1 cellular context compared by ENCODE assay signal in the genomic region with DNA sequence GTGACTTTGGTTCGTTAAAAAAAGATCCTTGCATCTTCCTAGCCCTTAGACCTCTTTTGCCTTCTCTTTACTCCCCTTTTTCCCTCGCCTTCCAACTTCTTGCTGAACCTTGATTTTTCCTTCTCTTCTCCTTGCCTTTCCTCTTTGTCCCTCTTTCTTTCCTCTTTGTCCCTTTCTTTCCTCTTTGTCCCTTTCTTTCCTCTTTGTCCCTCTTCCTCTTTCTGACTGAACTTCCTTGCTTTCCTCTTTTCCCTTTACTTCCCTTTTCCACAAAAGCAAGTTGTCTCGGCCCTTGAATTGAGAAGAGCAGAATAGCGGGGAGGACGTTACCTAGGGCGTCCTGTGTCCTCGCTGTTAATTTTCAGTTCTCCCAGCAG.
A peak's percentile ranks its signal among the peaks of the same experiment; 100 is the strongest.
TF ChIP-seq lines count a peak whose summit lies in the region.

No MANE protein-coding gene starts in this region.

TF ChIP-seq in HEK293, 187 proteins besides CTCF, POLR2A, EP300 and RAD21 (continued from another document):
- TF ChIP-seq, protein P1, sequence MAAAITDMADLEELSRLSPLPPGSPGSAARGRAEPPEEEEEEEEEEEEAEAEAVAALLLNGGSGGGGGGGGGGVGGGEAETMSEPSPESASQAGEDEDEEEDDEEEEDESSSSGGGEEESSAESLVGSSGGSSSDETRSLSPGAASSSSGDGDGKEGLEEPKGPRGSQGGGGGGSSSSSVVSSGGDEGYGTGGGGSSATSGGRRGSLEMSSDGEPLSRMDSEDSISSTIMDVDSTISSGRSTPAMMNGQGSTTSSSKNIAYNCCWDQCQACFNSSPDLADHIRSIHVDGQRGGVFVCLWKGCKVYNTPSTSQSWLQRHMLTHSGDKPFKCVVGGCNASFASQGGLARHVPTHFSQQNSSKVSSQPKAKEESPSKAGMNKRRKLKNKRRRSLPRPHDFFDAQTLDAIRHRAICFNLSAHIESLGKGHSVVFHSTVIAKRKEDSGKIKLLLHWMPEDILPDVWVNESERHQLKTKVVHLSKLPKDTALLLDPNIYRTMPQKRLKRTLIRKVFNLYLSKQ (tag by site-specific recombination; IDR thresholded peaks at IDR 0.05; ENCODE audit: borderline replicate concordance): no peak
- TF ChIP-seq, protein P2, sequence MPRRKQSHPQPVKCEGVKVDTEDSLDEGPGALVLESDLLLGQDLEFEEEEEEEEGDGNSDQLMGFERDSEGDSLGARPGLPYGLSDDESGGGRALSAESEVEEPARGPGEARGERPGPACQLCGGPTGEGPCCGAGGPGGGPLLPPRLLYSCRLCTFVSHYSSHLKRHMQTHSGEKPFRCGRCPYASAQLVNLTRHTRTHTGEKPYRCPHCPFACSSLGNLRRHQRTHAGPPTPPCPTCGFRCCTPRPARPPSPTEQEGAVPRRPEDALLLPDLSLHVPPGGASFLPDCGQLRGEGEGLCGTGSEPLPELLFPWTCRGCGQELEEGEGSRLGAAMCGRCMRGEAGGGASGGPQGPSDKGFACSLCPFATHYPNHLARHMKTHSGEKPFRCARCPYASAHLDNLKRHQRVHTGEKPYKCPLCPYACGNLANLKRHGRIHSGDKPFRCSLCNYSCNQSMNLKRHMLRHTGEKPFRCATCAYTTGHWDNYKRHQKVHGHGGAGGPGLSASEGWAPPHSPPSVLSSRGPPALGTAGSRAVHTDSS (tag by site-specific recombination; IDR thresholded peaks at IDR 0.05): no peak
- TF ChIP-seq ZNF629 (tag by site-specific recombination; IDR thresholded peaks at IDR 0.05) (no peak), ZNF146 (tag by site-specific recombination; IDR thresholded peaks at IDR 0.05) (no peak), REPIN1 (tag by site-specific recombination; IDR thresholded peaks at IDR 0.05; ENCODE audit: low read depth) (0 out of 2 replicates have a peak, but pooled peaks have one; percentile 62), ZNF529 (tag by site-specific recombination; IDR thresholded peaks at IDR 0.05; ENCODE audit: insufficient replicate concordance) (no peak), ZNF121 (tag by site-specific recombination; IDR thresholded peaks at IDR 0.05) (no peak), ZNF366 (tag by site-specific recombination; conservative IDR thresholded peaks at IDR 0.05) (peak; percentile 97), ZNF248 (tag by site-specific recombination; IDR thresholded peaks at IDR 0.05) (no peak), ZNF19 (tag by site-specific recombination; IDR thresholded peaks at IDR 0.05; ENCODE audit: low read depth) (no peak), ZNF211 (tag by site-specific recombination; IDR thresholded peaks at IDR 0.05; ENCODE audit: low read depth) (no peak), KLF8 (tag by site-specific recombination; IDR thresholded peaks at IDR 0.05) (no peak), ZNF610 (tag by site-specific recombination; IDR thresholded peaks at IDR 0.05; ENCODE audit: borderline replicate concordance) (no peak), HOXD13 (CRISPR knock-in tag; IDR thresholded peaks at IDR 0.05; ENCODE audit: borderline replicate concordance) (no peak), BCL11A (tag by site-specific recombination; IDR thresholded peaks at IDR 0.05; ENCODE audit: low read depth) (no peak), TRIM28 (IDR thresholded peaks at IDR 0.05; ENCODE audit: borderline replicate concordance, low read length) (no peak), ZNF514 (tag by site-specific recombination; IDR thresholded peaks at IDR 0.05) (no peak), ZNF571 (tag by site-specific recombination; IDR thresholded peaks at IDR 0.05) (no peak), RBAK (tag by site-specific recombination; IDR thresholded peaks at IDR 0.05) (no peak; the same call in 1 of the 2 replicates), ZNF677 (tag by site-specific recombination; IDR thresholded peaks at IDR 0.05) (no peak), ZNF174 (tag by site-specific recombination; IDR thresholded peaks at IDR 0.05) (no peak), ZNF707 (tag by site-specific recombination; IDR thresholded peaks at IDR 0.05) (no peak), ZNF184 (tag by site-specific recombination; IDR thresholded peaks at IDR 0.05) (no peak), SETDB1 (IDR thresholded peaks at IDR 0.05; ENCODE audit: insufficient read length, low read length) (no peak), ZNF560 (tag by site-specific recombination; IDR thresholded peaks at IDR 0.05; ENCODE audit: borderline replicate concordance) (no peak), ZNF843 (tag by site-specific recombination; IDR thresholded peaks at IDR 0.05) (no peak), ZBTB21 (tag by site-specific recombination; IDR thresholded peaks at IDR 0.05) (no peak), YY2 (tag by site-specific recombination; IDR thresholded peaks at IDR 0.05) (no peak), ZFP3 (tag by site-specific recombination; IDR thresholded peaks at IDR 0.05; ENCODE audit: low read depth) (no peak), ZNF654 (tag by site-specific recombination; IDR thresholded peaks at IDR 0.05; ENCODE audit: low read depth) (no peak), ZBTB8A (tag by site-specific recombination; IDR thresholded peaks at IDR 0.05) (peak; percentile 19; the same call in 1 of the 2 replicates), KLF9 (tag by site-specific recombination; IDR thresholded peaks at IDR 0.05; ENCODE audit: low read depth) (no peak), ZNF48 (tag by site-specific recombination; IDR thresholded peaks at IDR 0.05) (no peak), ZNF658 (tag by site-specific recombination; IDR thresholded peaks at IDR 0.05) (no peak), ZNF354C (tag by site-specific recombination; IDR thresholded peaks at IDR 0.05; ENCODE audit: borderline replicate concordance, low read depth) (no peak), ZNF114 (tag by site-specific recombination; IDR thresholded peaks at IDR 0.05) (no peak)
- TF ChIP-seq, protein P3, sequence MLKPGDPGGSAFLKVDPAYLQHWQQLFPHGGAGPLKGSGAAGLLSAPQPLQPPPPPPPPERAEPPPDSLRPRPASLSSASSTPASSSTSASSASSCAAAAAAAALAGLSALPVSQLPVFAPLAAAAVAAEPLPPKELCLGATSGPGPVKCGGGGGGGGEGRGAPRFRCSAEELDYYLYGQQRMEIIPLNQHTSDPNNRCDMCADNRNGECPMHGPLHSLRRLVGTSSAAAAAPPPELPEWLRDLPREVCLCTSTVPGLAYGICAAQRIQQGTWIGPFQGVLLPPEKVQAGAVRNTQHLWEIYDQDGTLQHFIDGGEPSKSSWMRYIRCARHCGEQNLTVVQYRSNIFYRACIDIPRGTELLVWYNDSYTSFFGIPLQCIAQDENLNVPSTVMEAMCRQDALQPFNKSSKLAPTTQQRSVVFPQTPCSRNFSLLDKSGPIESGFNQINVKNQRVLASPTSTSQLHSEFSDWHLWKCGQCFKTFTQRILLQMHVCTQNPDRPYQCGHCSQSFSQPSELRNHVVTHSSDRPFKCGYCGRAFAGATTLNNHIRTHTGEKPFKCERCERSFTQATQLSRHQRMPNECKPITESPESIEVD (tag by site-specific recombination; IDR thresholded peaks at IDR 0.05): no peak
- TF ChIP-seq, protein P4, sequence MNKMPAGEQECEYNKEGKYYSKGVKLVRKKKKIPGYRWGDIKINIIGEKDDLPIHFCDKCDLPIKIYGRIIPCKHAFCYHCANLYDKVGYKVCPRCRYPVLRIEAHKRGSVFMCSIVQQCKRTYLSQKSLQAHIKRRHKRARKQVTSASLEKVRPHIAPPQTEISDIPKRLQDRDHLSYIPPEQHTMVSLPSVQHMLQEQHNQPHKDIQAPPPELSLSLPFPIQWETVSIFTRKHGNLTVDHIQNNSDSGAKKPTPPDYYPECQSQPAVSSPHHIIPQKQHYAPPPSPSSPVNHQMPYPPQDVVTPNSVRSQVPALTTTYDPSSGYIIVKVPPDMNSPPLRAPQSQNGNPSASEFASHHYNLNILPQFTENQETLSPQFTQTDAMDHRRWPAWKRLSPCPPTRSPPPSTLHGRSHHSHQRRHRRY (tag by site-specific recombination; IDR thresholded peaks at IDR 0.05): no peak
- TF ChIP-seq, protein P5, sequence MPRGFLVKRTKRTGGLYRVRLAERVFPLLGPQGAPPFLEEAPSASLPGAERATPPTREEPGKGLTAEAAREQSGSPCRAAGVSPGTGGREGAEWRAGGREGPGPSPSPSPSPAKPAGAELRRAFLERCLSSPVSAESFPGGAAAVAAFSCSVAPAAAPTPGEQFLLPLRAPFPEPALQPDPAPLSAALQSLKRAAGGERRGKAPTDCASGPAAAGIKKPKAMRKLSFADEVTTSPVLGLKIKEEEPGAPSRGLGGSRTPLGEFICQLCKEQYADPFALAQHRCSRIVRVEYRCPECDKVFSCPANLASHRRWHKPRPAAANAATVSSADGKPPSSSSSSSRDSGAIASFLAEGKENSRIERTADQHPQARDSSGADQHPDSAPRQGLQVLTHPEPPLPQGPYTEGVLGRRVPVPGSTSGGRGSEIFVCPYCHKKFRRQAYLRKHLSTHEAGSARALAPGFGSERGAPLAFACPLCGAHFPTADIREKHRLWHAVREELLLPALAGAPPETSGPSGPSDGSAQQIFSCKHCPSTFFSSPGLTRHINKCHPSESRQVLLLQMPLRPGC (tag by site-specific recombination; IDR thresholded peaks at IDR 0.05): no peak
- TF ChIP-seq, protein P6, sequence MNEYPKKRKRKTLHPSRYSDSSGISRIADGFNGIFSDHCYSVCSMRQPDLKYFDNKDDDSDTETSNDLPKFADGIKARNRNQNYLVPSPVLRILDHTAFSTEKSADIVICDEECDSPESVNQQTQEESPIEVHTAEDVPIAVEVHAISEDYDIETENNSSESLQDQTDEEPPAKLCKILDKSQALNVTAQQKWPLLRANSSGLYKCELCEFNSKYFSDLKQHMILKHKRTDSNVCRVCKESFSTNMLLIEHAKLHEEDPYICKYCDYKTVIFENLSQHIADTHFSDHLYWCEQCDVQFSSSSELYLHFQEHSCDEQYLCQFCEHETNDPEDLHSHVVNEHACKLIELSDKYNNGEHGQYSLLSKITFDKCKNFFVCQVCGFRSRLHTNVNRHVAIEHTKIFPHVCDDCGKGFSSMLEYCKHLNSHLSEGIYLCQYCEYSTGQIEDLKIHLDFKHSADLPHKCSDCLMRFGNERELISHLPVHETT (tag by site-specific recombination; IDR thresholded peaks at IDR 0.05): 0 out of 2 replicates have a peak, but pooled peaks have one; percentile 32
- TF ChIP-seq, protein P7, sequence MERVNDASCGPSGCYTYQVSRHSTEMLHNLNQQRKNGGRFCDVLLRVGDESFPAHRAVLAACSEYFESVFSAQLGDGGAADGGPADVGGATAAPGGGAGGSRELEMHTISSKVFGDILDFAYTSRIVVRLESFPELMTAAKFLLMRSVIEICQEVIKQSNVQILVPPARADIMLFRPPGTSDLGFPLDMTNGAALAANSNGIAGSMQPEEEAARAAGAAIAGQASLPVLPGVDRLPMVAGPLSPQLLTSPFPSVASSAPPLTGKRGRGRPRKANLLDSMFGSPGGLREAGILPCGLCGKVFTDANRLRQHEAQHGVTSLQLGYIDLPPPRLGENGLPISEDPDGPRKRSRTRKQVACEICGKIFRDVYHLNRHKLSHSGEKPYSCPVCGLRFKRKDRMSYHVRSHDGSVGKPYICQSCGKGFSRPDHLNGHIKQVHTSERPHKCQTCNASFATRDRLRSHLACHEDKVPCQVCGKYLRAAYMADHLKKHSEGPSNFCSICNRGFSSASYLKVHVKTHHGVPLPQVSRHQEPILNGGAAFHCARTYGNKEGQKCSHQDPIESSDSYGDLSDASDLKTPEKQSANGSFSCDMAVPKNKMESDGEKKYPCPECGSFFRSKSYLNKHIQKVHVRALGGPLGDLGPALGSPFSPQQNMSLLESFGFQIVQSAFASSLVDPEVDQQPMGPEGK (tag by site-specific recombination; IDR thresholded peaks at IDR 0.05): no peak
- TF ChIP-seq, protein P8, sequence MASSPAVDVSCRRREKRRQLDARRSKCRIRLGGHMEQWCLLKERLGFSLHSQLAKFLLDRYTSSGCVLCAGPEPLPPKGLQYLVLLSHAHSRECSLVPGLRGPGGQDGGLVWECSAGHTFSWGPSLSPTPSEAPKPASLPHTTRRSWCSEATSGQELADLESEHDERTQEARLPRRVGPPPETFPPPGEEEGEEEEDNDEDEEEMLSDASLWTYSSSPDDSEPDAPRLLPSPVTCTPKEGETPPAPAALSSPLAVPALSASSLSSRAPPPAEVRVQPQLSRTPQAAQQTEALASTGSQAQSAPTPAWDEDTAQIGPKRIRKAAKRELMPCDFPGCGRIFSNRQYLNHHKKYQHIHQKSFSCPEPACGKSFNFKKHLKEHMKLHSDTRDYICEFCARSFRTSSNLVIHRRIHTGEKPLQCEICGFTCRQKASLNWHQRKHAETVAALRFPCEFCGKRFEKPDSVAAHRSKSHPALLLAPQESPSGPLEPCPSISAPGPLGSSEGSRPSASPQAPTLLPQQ (tag by site-specific recombination; IDR thresholded peaks at IDR 0.05): no peak
